24 cellular contexts compared by ENCODE assay signal in genomic region chrX:44234116-44234515, GRCh38.
"Had no signal": no experiment of that assay in that cellular context is flagged by ENCODE, and none has a peak within 500 bp of the region (broad histone marks: within the 10 kb centered on the region; RNA-seq: fewer than 3 reads in every experiment).

No MANE protein-coding gene starts in this region.

- H3K36me3 Mint-ChIP-seq: memory B cell; natural killer cell treated with Interleukin-12 subunit alpha and Interleukin-12 subunit beta and Interleukin-15 and Interleukin-18, amount 100 ng/mL, for 72 hours; stimulated activated effector memory CD8-positive, alpha-beta T cell treated with anti-CD3 and anti-CD28 coated beads, Interleukin-12 subunit alpha, Interleukin-12 subunit beta, amount 100 ng/mL, for 72 hours had no signal

- H3K27me3 ChIP-seq: colonic mucosa, neutrophil, right atrium auricular region, sigmoid colon, stomach, thyroid gland had no signal

- H3K9me3 ChIP-seq: colonic mucosa, lower lobe of right lung, neutrophil, prostate gland, right atrium auricular region, sigmoid colon, stomach, thyroid gland had no signal

- H3K27ac Mint-ChIP-seq: dendritic cell treated with granulocyte-macrophage colony-stimulating factor and Interleukin-4, amounts not matched to agents 40 ng/mL and 50 ng/mL, for 4 days; endodermal cell; immature natural killer cell; memory B cell; natural killer cell treated with Interleukin-12 subunit alpha and Interleukin-12 subunit beta and Interleukin-15 and Interleukin-18, amount 100 ng/mL, for 72 hours; stimulated activated effector memory CD8-positive, alpha-beta T cell treated with anti-CD3 and anti-CD28 coated beads, Interleukin-12 subunit alpha, Interleukin-12 subunit beta, amount 100 ng/mL, for 72 hours had no signal

- H3K4me1 Mint-ChIP-seq: endodermal cell; memory B cell; stimulated activated effector memory CD8-positive, alpha-beta T cell treated with anti-CD3 and anti-CD28 coated beads, Interleukin-12 subunit alpha, Interleukin-12 subunit beta, amount 100 ng/mL, for 72 hours had no signal

- H3K4me1 ChIP-seq: colonic mucosa, lower lobe of right lung, prostate gland, right atrium auricular region, stomach, thyroid gland had no signal

- H3K36me3 ChIP-seq: colonic mucosa, lower lobe of right lung, neutrophil, prostate gland, right atrium auricular region, sigmoid colon, stomach, thyroid gland had no signal

- ATAC-seq: left ventricle myocardium superior; lower lobe of right lung; natural killer cell treated with Interleukin-12 subunit alpha and Interleukin-12 subunit beta and Interleukin-15 and Interleukin-18, amount 100 ng/mL, for 72 hours; stimulated activated effector memory CD8-positive, alpha-beta T cell treated with anti-CD3 and anti-CD28 coated beads, Interleukin-12 subunit alpha, Interleukin-12 subunit beta, amount 100 ng/mL, for 72 hours had no signal

- DNase-seq: colonic mucosa; effector CD8-positive, alpha-beta T cell; endodermal cell; foreskin melanocyte; hypothalamus; immature natural killer cell; islet precursor cell; left ventricle myocardium superior; lower lobe of right lung; sigmoid colon; stimulated activated CD4-positive, alpha-beta T cell treated with anti-CD3 and anti-CD28 coated beads, Interleukin-2, amount 100 ng/mL, for 24 hours; stimulated activated CD4-positive, alpha-beta T cell treated with anti-CD3 and anti-CD28 coated beads, Interleukin-4, amount 100 ng/mL, for 24 hours; stimulated activated naive CD4-positive, alpha-beta T cell treated with Interleukin-2 at 50 U/mL for 16 hours; stomach; thyroid gland had no signal

- H3K27me3 Mint-ChIP-seq: central memory CD8-positive, alpha-beta T cell had no signal

- H3K4me3 Mint-ChIP-seq: central memory CD8-positive, alpha-beta T cell; dendritic cell treated with granulocyte-macrophage colony-stimulating factor and Interleukin-4, amounts not matched to agents 40 ng/mL and 50 ng/mL, for 4 days; endodermal cell; immature natural killer cell; memory B cell; natural killer cell treated with Interleukin-12 subunit alpha and Interleukin-12 subunit beta and Interleukin-15 and Interleukin-18, amount 100 ng/mL, for 72 hours; neural crest cell; stimulated activated effector memory CD8-positive, alpha-beta T cell treated with anti-CD3 and anti-CD28 coated beads, Interleukin-12 subunit alpha, Interleukin-12 subunit beta, amount 100 ng/mL, for 72 hours had no signal

- H3K27ac ChIP-seq: colonic mucosa, lower lobe of right lung, neutrophil, prostate gland, right atrium auricular region, thyroid gland had no signal

- H3K4me3 ChIP-seq: colonic mucosa, lower lobe of right lung, prostate gland, right atrium auricular region, sigmoid colon, stomach, thyroid gland had no signal

- H3K9me3 Mint-ChIP-seq: central memory CD8-positive, alpha-beta T cell; dendritic cell treated with granulocyte-macrophage colony-stimulating factor and Interleukin-4, amounts not matched to agents 40 ng/mL and 50 ng/mL, for 4 days; immature natural killer cell; memory B cell; natural killer cell treated with Interleukin-12 subunit alpha and Interleukin-12 subunit beta and Interleukin-15 and Interleukin-18, amount 100 ng/mL, for 72 hours; stimulated activated effector memory CD8-positive, alpha-beta T cell treated with anti-CD3 and anti-CD28 coated beads, Interleukin-12 subunit alpha, Interleukin-12 subunit beta, amount 100 ng/mL, for 72 hours had no signal
